ENCODE assay signal across 8 cellular contexts in the genomic region with DNA sequence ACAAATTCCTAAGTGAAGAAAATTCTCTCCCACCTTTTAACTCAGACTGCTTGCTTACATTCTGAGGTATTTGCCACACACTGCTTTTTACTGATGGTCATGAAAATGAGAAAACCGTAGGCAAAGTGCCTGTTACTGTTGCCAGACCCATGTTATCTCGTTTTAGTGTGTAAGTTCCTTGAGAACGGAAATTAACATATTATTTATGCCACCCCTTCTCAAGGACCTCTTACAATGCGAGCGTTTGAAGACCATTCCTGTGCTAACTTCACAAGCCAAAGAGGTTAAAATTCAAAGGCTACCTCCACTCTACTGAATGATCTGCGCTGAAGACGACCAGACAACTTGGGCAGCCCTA. TPM values are rescaled to one million over a fixed set of nuclear protein-coding genes. Genes with fewer than 3 reads are reported as not detected.
DNase-seq lines count a peak whose midpoint lies in the region; ATAC-seq, FAIRE-seq and TF ChIP-seq lines count a peak whose summit lies in the region.

No MANE protein-coding gene starts in this region.

- peak overlapping the region; percentile 100 for H3K27ac ChIP-seq in HL-60 (replicated peaks)

- H3K27ac Mint-ChIP-seq in chondrocyte (ENCODE audit: unreplicated experiment) (peak overlapping the region; percentile 100), naive B cell (peak overlapping the region; percentile 97 to 100 (median 99))

- no peaks in the 10 kb centered on the region for H3K36me3 Mint-ChIP-seq in chondrocyte (ENCODE audit: low read depth)
- no peaks in the 10 kb centered on the region for H3K36me3 Mint-ChIP-seq in naive B cell

- H3K4me1 Mint-ChIP-seq in chondrocyte (ENCODE audit: low read depth) (peaks cover 26% of the 10 kb centered on the region), naive B cell (peaks cover 28 to 55% (median 39%) of the 10 kb centered on the region in 3 donors)

- DNase-seq in AG04449 (ENCODE audit: low read depth, low spot score): no peak
- no peak for DNase-seq in HL-60 (ENCODE audit: low read depth in 1 of 2, low spot score in 1 of 2)
- no peak for DNase-seq in chondrocyte (ENCODE audit: low spot score)
- DNase-seq in naive B cell: no peak
- no peak for DNase-seq in ACHN
- DNase-seq in GM12891 (ENCODE audit: insufficient read length, low spot score): no peak
- DNase-seq in retina: no peak
- no peak for DNase-seq in activated CD8-positive, alpha-beta memory T cell treated with anti-CD3 and anti-CD28 coated beads, Interleukin-2, amount 50 U/mL, for 48 hours

- no peaks in the 10 kb centered on the region for H3K27me3 ChIP-seq in HL-60 (ENCODE audit: insufficient read depth, poor library complexity, severe bottlenecking)

- in situ Hi-C loops in ACHN (cut with HindIII; ENCODE audit: low pct_ligation_motif_present, low pct_unique_long_range_greater_than_20kb, low sequenced_read_pairs): no loop called here

- ATAC-seq in naive B cell (ENCODE audit: low read depth in 2 of 2): no peak

- no peaks in the 10 kb centered on the region for H3K27me3 Mint-ChIP-seq in chondrocyte (ENCODE audit: low read depth)
- H3K27me3 Mint-ChIP-seq in naive B cell: no peaks in the 10 kb centered on the region

- H3K4me3 Mint-ChIP-seq in chondrocyte (ENCODE audit: unreplicated experiment) (peak overlapping the region; percentile 97), naive B cell (peak overlapping the region; percentile 89 to 98 (median 96))

- no peak for TF ChIP-seq CTCF in AG04449 (IDR thresholded peaks at IDR 0.05; ENCODE audit: insufficient read depth, low read length, missing control alignments)
- TF ChIP-seq CTCF in HL-60 (IDR thresholded peaks at IDR 0.05; ENCODE audit: insufficient read depth, low read length): no peak
- no peak for TF ChIP-seq CTCF in chondrocyte (IDR thresholded peaks at IDR 0.05)

- peak overlapping the region; percentile 99 for H3K4me3 ChIP-seq in AG04449 (ENCODE audit: low read depth, low read length)
- H3K4me3 ChIP-seq in HL-60 (replicated peaks; ENCODE audit: insufficient read depth, low read length): peak overlapping the region; percentile 81

- no peak for TF ChIP-seq POLR2A in GM12891 (IDR thresholded peaks at IDR 0.05; ENCODE audit: low read depth, low read length)

- H3K9me3 Mint-ChIP-seq in chondrocyte (ENCODE audit: low read depth): no peaks in the 10 kb centered on the region
- no peaks in the 10 kb centered on the region for H3K9me3 Mint-ChIP-seq in naive B cell

- FAIRE-seq in GM12891 (lab: Jason Lieb, UNC): no peak

- CTCF ChIA-PET in AG04449 (lab: Yijun Ruan, JAX): interaction anchor here (1.3 to 2.4 kb wide), 3 partner anchors 128 to 279 kb away, joined by 3 to 16 read pairs (median 5); no protein-coding TSS in a partner anchor

- POLR2A ChIA-PET in AG04449 (lab: Yijun Ruan, JAX): interaction anchor here (0.6 to 1.0 kb wide), 3 partner anchors 17 to 147 kb away, joined by 3 to 5 read pairs (median 4); partner anchors contain the start of gene DEGS1

TF ChIP-seq in GM12891, 5 proteins besides CTCF, POLR2A, EP300 and RAD21:
- TF ChIP-seq TAF1 (IDR thresholded peaks at IDR 0.05; ENCODE audit: low read depth, low read length) (no peak), POLR2AphosphoS5 (IDR thresholded peaks at IDR 0.05; ENCODE audit: low read depth, low read length) (no peak), SPI1 (IDR thresholded peaks at IDR 0.05; ENCODE audit: low read depth, low read length) (no peak), PAX5 (IDR thresholded peaks at IDR 0.05; ENCODE audit: insufficient read depth, low read length, severe bottlenecking) (no peak), POU2F2 (IDR thresholded peaks at IDR 0.05; ENCODE audit: low read depth, low read length) (no peak)

RNA-seq across cellular contexts. Expression of gene NVL, which starts 0.5 kb away (rescaled TPM):
- total RNA-seq in chondrocyte: 17.5 to 31.9 TPM (median 18.7 TPM) in 3 replicates
- polyA plus RNA-seq in naive B cell (ENCODE audit: low read depth in 6 of 6): 10 to 100 TPM; 12.0 to 34.4 (median 22.2) TPM
- 15.7 TPM for polyA plus RNA-seq in GM12891 (2012; ENCODE audit: low read depth, missing spikeins)

RNA-seq across cellular contexts. Expression of gene CNIH4, which starts 27.2 kb away (rescaled TPM):
- total RNA-seq in chondrocyte: 45.4 to 55.8 TPM (median 52.7 TPM) in 3 replicates
- 10 to 100 TPM; 29.4 to 49.8 (median 33.6) TPM for polyA plus RNA-seq in naive B cell (ENCODE audit: low read depth in 6 of 6)
- 28.2 TPM for polyA plus RNA-seq in GM12891 (2012; ENCODE audit: low read depth, missing spikeins)
